Comparison of ENCODE assay signal across 1 cellular context in the genomic region with DNA sequence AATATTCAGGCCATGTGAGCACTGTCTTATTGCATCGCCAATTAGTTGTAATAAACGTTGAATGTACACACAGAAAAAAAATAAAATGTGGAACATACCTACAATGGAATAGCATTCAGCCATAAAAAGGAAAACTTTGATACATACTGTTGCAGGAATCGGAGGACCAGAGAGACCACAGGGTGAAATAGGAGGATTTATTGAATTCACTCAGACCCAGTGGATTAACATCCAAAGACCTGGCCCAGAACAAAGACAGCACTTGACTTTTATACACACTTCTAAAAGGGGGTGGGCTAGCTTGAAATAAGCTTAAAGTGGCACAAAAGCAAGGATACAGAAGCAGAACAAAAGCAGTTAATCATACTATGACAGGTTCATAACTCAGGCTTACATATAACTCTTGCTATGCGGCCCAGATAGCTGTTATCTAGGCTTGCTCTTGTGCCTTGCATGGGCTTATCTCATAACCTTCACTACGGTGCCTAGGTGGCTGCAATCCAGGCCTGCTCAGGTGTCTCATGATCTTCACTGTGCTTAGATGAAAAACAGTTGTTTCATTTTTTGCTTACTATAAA.
A peak's percentile ranks its signal among the peaks of the same experiment; 100 is the strongest.
TF ChIP-seq lines count a peak whose summit lies in the region.

No MANE protein-coding gene starts in this region.

TF ChIP-seq in HEK293, 187 proteins besides CTCF, POLR2A, EP300 and RAD21 (continued from another document):
- TF ChIP-seq ZNF292 (tag by site-specific recombination; IDR thresholded peaks at IDR 0.05; ENCODE audit: borderline replicate concordance, low read depth) (no peak), GFI1B (tag by site-specific recombination; IDR thresholded peaks at IDR 0.05) (no peak), ZNF146 (tag by site-specific recombination; IDR thresholded peaks at IDR 0.05) (no peak), ZNF658 (tag by site-specific recombination; IDR thresholded peaks at IDR 0.05) (no peak), ZNF202 (tag by site-specific recombination; IDR thresholded peaks at IDR 0.05; ENCODE audit: borderline replicate concordance) (no peak), IKZF3 (tag by site-specific recombination; IDR thresholded peaks at IDR 0.05) (no peak), ZNF366 (tag by site-specific recombination; conservative IDR thresholded peaks at IDR 0.05) (no peak), ZNF660 (tag by site-specific recombination; IDR thresholded peaks at IDR 0.05) (no peak), SETDB1 (IDR thresholded peaks at IDR 0.05; ENCODE audit: insufficient read length, low read length) (peak; percentile 99), ZNF521 (tag by site-specific recombination; IDR thresholded peaks at IDR 0.05) (no peak), MYNN (tag by site-specific recombination; IDR thresholded peaks at IDR 0.05; ENCODE audit: borderline replicate concordance) (no peak), HOXC10 (CRISPR knock-in tag; IDR thresholded peaks at IDR 0.05) (no peak), ZNF596 (tag by site-specific recombination; IDR thresholded peaks at IDR 0.05) (no peak), TCF7L2 (IDR thresholded peaks at IDR 0.05; ENCODE audit: borderline replicate concordance, low read depth, low read length) (no peak), ZNF792 (tag by site-specific recombination; IDR thresholded peaks at IDR 0.05) (no peak), ZNF529 (tag by site-specific recombination; IDR thresholded peaks at IDR 0.05; ENCODE audit: insufficient replicate concordance) (peak; percentile 14), ZNF341 (tag by site-specific recombination; IDR thresholded peaks at IDR 0.05; ENCODE audit: low read depth) (no peak), PRDM1 (tag by site-specific recombination; IDR thresholded peaks at IDR 0.05) (no peak), KLF8 (tag by site-specific recombination; IDR thresholded peaks at IDR 0.05) (0 out of 2 replicates have a peak, but pooled peaks have one; percentile 38), ZNF514 (tag by site-specific recombination; IDR thresholded peaks at IDR 0.05) (no peak), ZNF549 (tag by site-specific recombination; IDR thresholded peaks at IDR 0.05) (peak; percentile 59; the same call in 1 of the 2 replicates), ZNF211 (tag by site-specific recombination; IDR thresholded peaks at IDR 0.05; ENCODE audit: low read depth) (no peak), ZNF837 (tag by site-specific recombination; IDR thresholded peaks at IDR 0.05) (no peak), TRIM28 (IDR thresholded peaks at IDR 0.05; ENCODE audit: borderline replicate concordance, low read length) (peak; percentile 98; the same call in 1 of the 2 replicates), ZNF48 (tag by site-specific recombination; IDR thresholded peaks at IDR 0.05) (no peak), ZNF416 (tag by site-specific recombination; IDR thresholded peaks at IDR 0.05) (no peak), ZNF623 (tag by site-specific recombination; IDR thresholded peaks at IDR 0.05) (no peak), ZNF707 (tag by site-specific recombination; IDR thresholded peaks at IDR 0.05) (no peak)
- TF ChIP-seq, protein P1, sequence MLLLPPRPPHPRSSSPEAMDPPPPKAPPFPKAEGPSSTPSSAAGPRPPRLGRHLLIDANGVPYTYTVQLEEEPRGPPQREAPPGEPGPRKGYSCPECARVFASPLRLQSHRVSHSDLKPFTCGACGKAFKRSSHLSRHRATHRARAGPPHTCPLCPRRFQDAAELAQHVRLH (tag by site-specific recombination; IDR thresholded peaks at IDR 0.05): no peak
- TF ChIP-seq, protein P2, sequence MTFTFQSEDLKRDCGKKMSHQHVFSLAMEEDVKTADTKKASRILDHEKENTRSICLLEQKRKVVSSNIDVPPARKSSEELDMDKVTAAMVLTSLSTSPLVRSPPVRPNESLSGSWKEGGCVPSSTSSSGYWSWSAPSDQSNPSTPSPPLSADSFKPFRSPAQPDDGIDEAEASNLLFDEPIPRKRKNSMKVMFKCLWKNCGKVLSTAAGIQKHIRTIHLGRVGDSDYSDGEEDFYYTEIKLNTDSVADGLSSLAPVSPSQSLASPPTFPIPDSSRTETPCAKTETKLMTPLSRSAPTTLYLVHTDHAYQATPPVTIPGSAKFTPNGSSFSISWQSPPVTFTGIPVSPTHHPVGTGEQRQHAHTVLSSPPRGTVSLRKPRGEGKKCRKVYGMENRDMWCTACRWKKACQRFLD (tag by site-specific recombination; IDR thresholded peaks at IDR 0.05): no peak
- TF ChIP-seq, protein P3, sequence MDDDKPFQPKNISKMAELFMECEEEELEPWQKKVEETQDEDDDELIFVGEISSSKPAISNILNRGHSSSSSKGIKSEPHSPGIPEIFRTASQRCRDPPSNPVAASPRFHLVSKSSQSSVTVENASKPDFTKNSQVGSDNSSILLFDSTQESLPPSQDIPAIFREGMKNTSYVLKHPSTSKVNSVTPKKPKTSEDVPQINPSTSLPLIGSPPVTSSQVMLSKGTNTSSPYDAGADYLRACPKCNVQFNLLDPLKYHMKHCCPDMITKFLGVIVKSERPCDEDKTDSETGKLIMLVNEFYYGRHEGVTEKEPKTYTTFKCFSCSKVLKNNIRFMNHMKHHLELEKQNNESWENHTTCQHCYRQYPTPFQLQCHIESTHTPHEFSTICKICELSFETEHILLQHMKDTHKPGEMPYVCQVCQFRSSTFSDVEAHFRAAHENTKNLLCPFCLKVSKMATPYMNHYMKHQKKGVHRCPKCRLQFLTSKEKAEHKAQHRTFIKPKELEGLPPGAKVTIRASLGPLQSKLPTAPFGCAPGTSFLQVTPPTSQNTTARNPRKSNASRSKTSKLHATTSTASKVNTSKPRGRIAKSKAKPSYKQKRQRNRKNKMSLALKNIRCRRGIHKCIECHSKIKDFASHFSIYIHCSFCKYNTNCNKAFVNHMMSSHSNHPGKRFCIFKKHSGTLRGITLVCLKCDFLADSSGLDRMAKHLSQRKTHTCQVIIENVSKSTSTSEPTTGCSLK (tag by site-specific recombination; IDR thresholded peaks at IDR 0.05): no peak
- TF ChIP-seq, protein P4, sequence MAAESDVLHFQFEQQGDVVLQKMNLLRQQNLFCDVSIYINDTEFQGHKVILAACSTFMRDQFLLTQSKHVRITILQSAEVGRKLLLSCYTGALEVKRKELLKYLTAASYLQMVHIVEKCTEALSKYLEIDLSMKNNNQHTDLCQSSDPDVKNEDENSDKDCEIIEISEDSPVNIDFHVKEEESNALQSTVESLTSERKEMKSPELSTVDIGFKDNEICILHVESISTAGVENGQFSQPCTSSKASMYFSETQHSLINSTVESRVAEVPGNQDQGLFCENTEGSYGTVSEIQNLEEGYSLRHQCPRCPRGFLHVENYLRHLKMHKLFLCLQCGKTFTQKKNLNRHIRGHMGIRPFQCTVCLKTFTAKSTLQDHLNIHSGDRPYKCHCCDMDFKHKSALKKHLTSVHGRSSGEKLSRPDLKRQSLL (tag by site-specific recombination; IDR thresholded peaks at IDR 0.05): no peak
- TF ChIP-seq, protein P5, sequence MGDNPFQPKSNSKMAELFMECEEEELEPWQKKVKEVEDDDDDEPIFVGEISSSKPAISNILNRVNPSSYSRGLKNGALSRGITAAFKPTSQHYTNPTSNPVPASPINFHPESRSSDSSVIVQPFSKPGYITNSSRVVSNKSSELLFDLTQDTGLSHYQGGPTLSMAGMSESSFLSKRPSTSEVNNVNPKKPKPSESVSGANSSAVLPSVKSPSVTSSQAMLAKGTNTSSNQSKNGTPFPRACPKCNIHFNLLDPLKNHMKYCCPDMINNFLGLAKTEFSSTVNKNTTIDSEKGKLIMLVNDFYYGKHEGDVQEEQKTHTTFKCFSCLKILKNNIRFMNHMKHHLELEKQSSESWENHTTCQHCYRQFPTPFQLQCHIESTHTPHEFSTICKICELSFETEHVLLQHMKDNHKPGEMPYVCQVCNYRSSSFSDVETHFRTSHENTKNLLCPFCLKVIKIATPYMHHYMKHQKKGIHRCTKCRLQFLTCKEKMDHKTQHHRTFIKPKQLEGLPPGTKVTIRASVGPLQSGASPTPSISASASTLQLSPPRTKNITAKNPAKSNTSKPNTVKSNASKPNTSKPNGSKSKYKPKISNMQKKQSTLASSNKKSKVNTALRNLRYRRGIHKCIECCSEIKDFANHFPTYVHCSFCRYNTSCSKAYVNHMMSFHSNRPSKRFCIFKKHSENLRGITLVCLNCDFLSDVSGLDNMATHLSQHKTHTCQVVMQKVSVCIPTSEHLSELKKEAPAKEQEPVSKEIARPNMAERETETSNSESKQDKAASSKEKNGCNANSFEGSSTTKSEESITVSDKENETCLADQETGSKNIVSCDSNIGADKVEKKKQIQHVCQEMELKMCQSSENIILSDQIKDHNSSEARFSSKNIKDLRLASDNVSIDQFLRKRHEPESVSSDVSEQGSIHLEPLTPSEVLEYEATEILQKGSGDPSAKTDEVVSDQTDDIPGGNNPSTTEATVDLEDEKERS (tag by site-specific recombination; IDR thresholded peaks at IDR 0.05): peak; percentile 94
- TF ChIP-seq, protein P6, sequence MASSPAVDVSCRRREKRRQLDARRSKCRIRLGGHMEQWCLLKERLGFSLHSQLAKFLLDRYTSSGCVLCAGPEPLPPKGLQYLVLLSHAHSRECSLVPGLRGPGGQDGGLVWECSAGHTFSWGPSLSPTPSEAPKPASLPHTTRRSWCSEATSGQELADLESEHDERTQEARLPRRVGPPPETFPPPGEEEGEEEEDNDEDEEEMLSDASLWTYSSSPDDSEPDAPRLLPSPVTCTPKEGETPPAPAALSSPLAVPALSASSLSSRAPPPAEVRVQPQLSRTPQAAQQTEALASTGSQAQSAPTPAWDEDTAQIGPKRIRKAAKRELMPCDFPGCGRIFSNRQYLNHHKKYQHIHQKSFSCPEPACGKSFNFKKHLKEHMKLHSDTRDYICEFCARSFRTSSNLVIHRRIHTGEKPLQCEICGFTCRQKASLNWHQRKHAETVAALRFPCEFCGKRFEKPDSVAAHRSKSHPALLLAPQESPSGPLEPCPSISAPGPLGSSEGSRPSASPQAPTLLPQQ (tag by site-specific recombination; IDR thresholded peaks at IDR 0.05): no peak
- TF ChIP-seq, protein P7, sequence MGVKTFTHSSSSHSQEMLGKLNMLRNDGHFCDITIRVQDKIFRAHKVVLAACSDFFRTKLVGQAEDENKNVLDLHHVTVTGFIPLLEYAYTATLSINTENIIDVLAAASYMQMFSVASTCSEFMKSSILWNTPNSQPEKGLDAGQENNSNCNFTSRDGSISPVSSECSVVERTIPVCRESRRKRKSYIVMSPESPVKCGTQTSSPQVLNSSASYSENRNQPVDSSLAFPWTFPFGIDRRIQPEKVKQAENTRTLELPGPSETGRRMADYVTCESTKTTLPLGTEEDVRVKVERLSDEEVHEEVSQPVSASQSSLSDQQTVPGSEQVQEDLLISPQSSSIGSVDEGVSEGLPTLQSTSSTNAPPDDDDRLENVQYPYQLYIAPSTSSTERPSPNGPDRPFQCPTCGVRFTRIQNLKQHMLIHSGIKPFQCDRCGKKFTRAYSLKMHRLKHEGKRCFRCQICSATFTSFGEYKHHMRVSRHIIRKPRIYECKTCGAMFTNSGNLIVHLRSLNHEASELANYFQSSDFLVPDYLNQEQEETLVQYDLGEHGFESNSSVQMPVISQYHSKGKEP (tag by site-specific recombination; IDR thresholded peaks at IDR 0.05): no peak
- TF ChIP-seq, protein P8, sequence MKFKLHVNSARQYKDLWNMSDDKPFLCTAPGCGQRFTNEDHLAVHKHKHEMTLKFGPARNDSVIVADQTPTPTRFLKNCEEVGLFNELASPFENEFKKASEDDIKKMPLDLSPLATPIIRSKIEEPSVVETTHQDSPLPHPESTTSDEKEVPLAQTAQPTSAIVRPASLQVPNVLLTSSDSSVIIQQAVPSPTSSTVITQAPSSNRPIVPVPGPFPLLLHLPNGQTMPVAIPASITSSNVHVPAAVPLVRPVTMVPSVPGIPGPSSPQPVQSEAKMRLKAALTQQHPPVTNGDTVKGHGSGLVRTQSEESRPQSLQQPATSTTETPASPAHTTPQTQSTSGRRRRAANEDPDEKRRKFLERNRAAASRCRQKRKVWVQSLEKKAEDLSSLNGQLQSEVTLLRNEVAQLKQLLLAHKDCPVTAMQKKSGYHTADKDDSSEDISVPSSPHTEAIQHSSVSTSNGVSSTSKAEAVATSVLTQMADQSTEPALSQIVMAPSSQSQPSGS (tag by site-specific recombination; IDR thresholded peaks at IDR 0.05; ENCODE audit: low read depth): 0 out of 2 replicates have a peak, but pooled peaks have one; percentile 8
